1 cellular context compared by ENCODE assay signal in genomic region chr5:150481708-150481965, GRCh38.
TF ChIP-seq lines count a peak whose summit lies in the region.

No MANE protein-coding gene starts in this region.

TF ChIP-seq in IMR-90, 13 proteins besides CTCF, POLR2A, EP300 and RAD21:
- no peak for TF ChIP-seq USF2 (IDR thresholded peaks at IDR 0.05; ENCODE audit: low read depth, low read length)
- no peak for TF ChIP-seq MXI1 (IDR thresholded peaks at IDR 0.05; ENCODE audit: borderline replicate concordance, low read depth, low read length)
- no peak for TF ChIP-seq MAZ (IDR thresholded peaks at IDR 0.05; ENCODE audit: borderline replicate concordance, low read depth, low read length)
- no peak for TF ChIP-seq SMC3 (IDR thresholded peaks at IDR 0.05; ENCODE audit: low read depth, low read length)
- no peak for TF ChIP-seq RFX5 (IDR thresholded peaks at IDR 0.05; ENCODE audit: low read depth, low read length)
- TF ChIP-seq FOS (IDR thresholded peaks at IDR 0.05; ENCODE audit: low read depth, low read length), result no peak
- no peak for TF ChIP-seq ELK1 (IDR thresholded peaks at IDR 0.05; ENCODE audit: borderline replicate concordance, low read depth, low read length)
- TF ChIP-seq CHD1 (IDR thresholded peaks at IDR 0.05; ENCODE audit: low read depth, low read length), result no peak
- TF ChIP-seq RCOR1 (IDR thresholded peaks at IDR 0.05; ENCODE audit: insufficient replicate concordance, low read length), result no peak
- TF ChIP-seq BHLHE40 (IDR thresholded peaks at IDR 0.05; ENCODE audit: low read depth, low read length), result no peak
- no peak for TF ChIP-seq NFE2L2 (IDR thresholded peaks at IDR 0.05; ENCODE audit: low read depth, low read length)
